29 cellular contexts compared by ENCODE assay signal in the genomic region with DNA sequence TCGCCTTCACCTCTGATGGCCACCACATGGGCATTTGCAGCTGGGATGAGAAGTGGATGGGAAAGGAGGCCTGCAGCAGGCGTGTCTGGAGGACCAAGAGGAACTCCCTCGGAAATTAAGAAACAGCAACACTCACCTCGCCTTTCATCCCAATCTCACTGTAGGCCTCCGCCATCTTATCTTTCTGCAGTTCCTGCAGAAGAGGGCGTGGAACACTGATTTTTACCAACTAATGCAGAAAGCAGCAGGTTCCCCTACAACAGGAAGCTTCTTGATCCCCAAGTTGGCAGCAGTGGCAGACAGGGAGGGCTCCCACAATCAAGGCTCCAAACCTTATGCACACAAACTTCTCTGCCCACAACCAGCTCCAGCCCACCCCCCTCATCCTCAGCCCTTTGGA.
A peak's percentile ranks its signal among the peaks of the same experiment; 100 is the strongest.
DNase-seq lines count a peak whose midpoint lies in the region; ATAC-seq and TF ChIP-seq lines count a peak whose summit lies in the region.
"Had no signal": no experiment of that assay in that cellular context is flagged by ENCODE, and none has a peak within 500 bp of the region (broad histone marks: within the 10 kb centered on the region; RNA-seq: fewer than 3 reads in every experiment).

No MANE protein-coding gene starts in this region.

- H3K23ac ChIP-seq in neuronal stem cell (ENCODE audit: low read depth, low read length, poor library complexity): no peak overlapping the region

- no peak overlapping the region for H3K4me2 ChIP-seq in neuronal stem cell (ENCODE audit: insufficient read depth, low read length, poor library complexity, severe bottlenecking)
- H3K4me2 ChIP-seq: hepatocyte, PC-9, SK-N-SH had no signal

- H3K18ac ChIP-seq in neuronal stem cell (ENCODE audit: low read length): no peak overlapping the region

- peaks cover 60% of the 10 kb centered on the region for H3K36me3 ChIP-seq in CD8-positive, alpha-beta memory T cell (ENCODE audit: insufficient read depth, low read length)
- H3K36me3 ChIP-seq in neuronal stem cell (replicated peaks in 1 of 2; ENCODE audit: control insufficient read depth in 2 of 2, insufficient read depth in 2 of 2, low read length in 2 of 2): no peaks in the 10 kb centered on the region
- H3K36me3 ChIP-seq: gastroesophageal sphincter, thoracic aorta had no signal

- H2AK5ac ChIP-seq in neuronal stem cell (ENCODE audit: low read depth, low read length): peak overlapping the region; percentile 3

- no peak overlapping the region for H3K4me3 ChIP-seq in CD8-positive, alpha-beta memory T cell (ENCODE audit: low read length)
- H3K4me3 ChIP-seq in neuronal stem cell (ENCODE audit: low read length in 2 of 2): no peak overlapping the region
- H3K4me3 ChIP-seq: gastroesophageal sphincter, GM23248, hepatocyte, PC-9, thoracic aorta had no signal

- peaks cover 72% of the 10 kb centered on the region for H3K4me1 Mint-ChIP-seq in activated naive CD4-positive, alpha-beta T cell treated with anti-CD3 and anti-CD28 coated beads, Interleukin-2, amount 50 U/mL, for 24 hours
- H3K4me1 Mint-ChIP-seq in CD8-positive, alpha-beta memory T cell: peaks cover 71 to 89% (median 74%) of the 10 kb centered on the region in 3 donors
- H3K4me1 Mint-ChIP-seq in activated CD8-positive, alpha-beta T cell treated with anti-CD3 and anti-CD28 coated beads for 36 hours (ENCODE audit: low read depth): peaks cover 60% of the 10 kb centered on the region

- no peak overlapping the region for H4K91ac ChIP-seq in neuronal stem cell (ENCODE audit: low read depth, low read length, poor library complexity)

- peak overlapping the region; percentile 1 for H3K4me3 Mint-ChIP-seq in activated naive CD4-positive, alpha-beta T cell treated with anti-CD3 and anti-CD28 coated beads, Interleukin-2, amount 50 U/mL, for 24 hours
- H3K4me3 Mint-ChIP-seq in CD8-positive, alpha-beta memory T cell: peak overlapping the region in 1 of 7 donors; percentile 48
- H3K4me3 Mint-ChIP-seq in activated CD8-positive, alpha-beta T cell treated with anti-CD3 and anti-CD28 coated beads for 36 hours: no peak overlapping the region
- H3K4me3 Mint-ChIP-seq: neural crest cell had no signal

- no peak overlapping the region for H3K14ac ChIP-seq in neuronal stem cell (ENCODE audit: low read length)

- CTCF ChIA-PET in CD8-positive, alpha-beta memory T cell (lab: Charles Lee): interaction anchor here (2.3 kb wide), 1 partner anchor 165 kb away, joined by 9 read pairs; no protein-coding TSS in a partner anchor
- CTCF ChIA-PET in activated CD8-positive, alpha-beta T cell treated with anti-CD3 and anti-CD28 coated beads for 36 hours (lab: Charles Lee): interaction anchor here (1.0 to 3.3 kb wide), 3 partner anchors 9 to 107 kb away, joined by 3 to 17 read pairs (median 4); no protein-coding TSS in a partner anchor

- peaks cover 15% of the 10 kb centered on the region for H3K36me3 Mint-ChIP-seq in activated naive CD4-positive, alpha-beta T cell treated with anti-CD3 and anti-CD28 coated beads, Interleukin-2, amount 50 U/mL, for 24 hours
- peaks cover 14 to 91% (median 20%) of the 10 kb centered on the region in 3 donors for H3K36me3 Mint-ChIP-seq in CD8-positive, alpha-beta memory T cell
- peaks cover 68% of the 10 kb centered on the region for H3K36me3 Mint-ChIP-seq in activated CD8-positive, alpha-beta T cell treated with anti-CD3 and anti-CD28 coated beads for 36 hours (ENCODE audit: low read depth)

- H3K27ac Mint-ChIP-seq in activated naive CD4-positive, alpha-beta T cell treated with anti-CD3 and anti-CD28 coated beads, Interleukin-2, amount 50 U/mL, for 24 hours: peak overlapping the region; percentile 62
- peak overlapping the region; percentile 29 to 98 (median 89) for H3K27ac Mint-ChIP-seq in CD8-positive, alpha-beta memory T cell
- H3K27ac Mint-ChIP-seq in activated CD8-positive, alpha-beta T cell treated with anti-CD3 and anti-CD28 coated beads for 36 hours: peak overlapping the region; percentile 71

- no peaks in the 10 kb centered on the region for H3K9me3 ChIP-seq in CD8-positive, alpha-beta memory T cell (ENCODE audit: low read length)
- peaks cover 6 to 14% of the 10 kb centered on the region in 2 donors for H3K9me3 ChIP-seq in neuronal stem cell (replicated peaks in 1 of 2; ENCODE audit: control insufficient read depth in 2 of 2, insufficient read depth in 1 of 2, low read depth in 1 of 2, low read length in 2 of 2)
- H3K9me3 ChIP-seq: gastroesophageal sphincter, thoracic aorta had no signal

- no peak overlapping the region for H2BK15ac ChIP-seq in neuronal stem cell (ENCODE audit: low read length)

- no peak overlapping the region for H3K27ac ChIP-seq in CD8-positive, alpha-beta memory T cell (ENCODE audit: low read depth, low read length)
- H3K27ac ChIP-seq in neuronal stem cell (replicated peaks; ENCODE audit: low read length): no peak overlapping the region
- H3K27ac ChIP-seq: C4-2B, gastroesophageal sphincter, GM23248, hepatocyte, parathyroid adenoma, PC-9, thoracic aorta had no signal

- POLR2A ChIA-PET in CD8-positive, alpha-beta memory T cell (lab: Charles Lee): interaction anchor here (0.8 kb wide), 1 partner anchor 14 kb away, joined by 3 read pairs; no protein-coding TSS in a partner anchor
- POLR2A ChIA-PET in activated CD8-positive, alpha-beta T cell treated with anti-CD3 and anti-CD28 coated beads for 36 hours (lab: Charles Lee): interaction anchor here (0.6 to 1.6 kb wide), 2 partner anchors 13 to 40 kb away, joined by 3 to 4 read pairs; no protein-coding TSS in a partner anchor

- TF ChIP-seq CTCF in activated CD8-positive, alpha-beta T cell treated with anti-CD3 and anti-CD28 coated beads for 36 hours (IDR thresholded peaks at IDR 0.05): no peak

- H3K27me3 ChIP-seq in CD8-positive, alpha-beta memory T cell (ENCODE audit: insufficient read depth, low read length, poor library complexity, severe bottlenecking): no peaks in the 10 kb centered on the region
- no peaks in the 10 kb centered on the region for H3K27me3 ChIP-seq in neuronal stem cell (ENCODE audit: control insufficient read depth in 3 of 3, insufficient read depth in 3 of 3, low read depth in 1 of 3, low read length in 3 of 3)

- no peaks in the 10 kb centered on the region for H3K79me1 ChIP-seq in neuronal stem cell (ENCODE audit: low read depth, low read length)

- H3K9me3 Mint-ChIP-seq in activated naive CD4-positive, alpha-beta T cell treated with anti-CD3 and anti-CD28 coated beads, Interleukin-2, amount 50 U/mL, for 24 hours: no peaks in the 10 kb centered on the region
- no peaks in the 10 kb centered on the region for H3K9me3 Mint-ChIP-seq in CD8-positive, alpha-beta memory T cell
- no peaks in the 10 kb centered on the region for H3K9me3 Mint-ChIP-seq in activated CD8-positive, alpha-beta T cell treated with anti-CD3 and anti-CD28 coated beads for 36 hours

- no peak overlapping the region for H2BK120ac ChIP-seq in neuronal stem cell (ENCODE audit: low read depth, low read length)

- no peak overlapping the region for H4K8ac ChIP-seq in neuronal stem cell (ENCODE audit: low read depth, low read length)

- peaks cover 63% of the 10 kb centered on the region for H3K4me1 ChIP-seq in CD8-positive, alpha-beta memory T cell (ENCODE audit: insufficient read depth, low read length)
- peaks cover 12 to 16% of the 10 kb centered on the region in 2 donors for H3K4me1 ChIP-seq in neuronal stem cell (ENCODE audit: control insufficient read depth in 2 of 2, insufficient read depth in 1 of 2, low read depth in 1 of 2, low read length in 2 of 2)
- H3K4me1 ChIP-seq: parathyroid adenoma had no signal

- H2BK12ac ChIP-seq in neuronal stem cell (ENCODE audit: low read length): no peak overlapping the region

- no peak overlapping the region for H3K4ac ChIP-seq in neuronal stem cell (ENCODE audit: low read length)

- H2AFZ ChIP-seq in neuronal stem cell (ENCODE audit: low read length): no peak overlapping the region
- H2AFZ ChIP-seq: GM23248, hepatocyte, parathyroid adenoma, PC-9 had no signal

- H3K9ac ChIP-seq in neuronal stem cell (ENCODE audit: low read depth, low read length, poor library complexity): no peak overlapping the region
- H3K9ac ChIP-seq: GM23248, parathyroid adenoma, SK-N-SH had no signal

- no CpG with 5 or more reads among the region's 6 CpGs for WGBS in neuronal stem cell (ENCODE audit: extremely low coverage in 2 of 2, insufficient read length in 2 of 2, insufficient replicate concordance in 1 of 2), 2 donors

- ATAC-seq in activated CD8-positive, alpha-beta T cell treated with anti-CD3 and anti-CD28 coated beads for 36 hours: no peak
- ATAC-seq in GM21619 (IDR thresholded peaks at IDR 0.05; ENCODE audit: unreplicated experiment): no peak
- ATAC-seq: gastroesophageal sphincter, left cardiac atrium, Right ventricle myocardium inferior had no signal

- no peaks in the 10 kb centered on the region for H3K27me3 Mint-ChIP-seq in activated naive CD4-positive, alpha-beta T cell treated with anti-CD3 and anti-CD28 coated beads, Interleukin-2, amount 50 U/mL, for 24 hours
- peaks cover 0 to 4% of the 10 kb centered on the region in 2 donors for H3K27me3 Mint-ChIP-seq in CD8-positive, alpha-beta memory T cell
- H3K27me3 Mint-ChIP-seq in activated CD8-positive, alpha-beta T cell treated with anti-CD3 and anti-CD28 coated beads for 36 hours: no peaks in the 10 kb centered on the region

- DNase-seq in activated naive CD4-positive, alpha-beta T cell (lab: John Stamatoyannopoulos, UW): no peak
- no peak for DNase-seq in CD8-positive, alpha-beta memory T cell
- no peak for DNase-seq in activated CD8-positive, alpha-beta T cell treated with anti-CD3 and anti-CD28 coated beads for 36 hours
- no peak for DNase-seq in neuronal stem cell (ENCODE audit: low spot score)
- no peak for DNase-seq in NCI-H2107 treated with DMSO at 0.1 percent for 48 hours (lab: John Stamatoyannopoulos, UW; ENCODE audit: unreplicated experiment)
- no peak for DNase-seq in stimulated activated CD4-positive, alpha-beta T cell treated with anti-CD3 and anti-CD28 coated beads, Interleukin-15, amount 100 ng/mL, for 24 hours
- DNase-seq: activated CD8-positive, alpha-beta memory T cell treated with anti-CD3 and anti-CD28 coated beads, Interleukin-2, amount 50 U/mL, for 48 hours; activated effector memory CD4-positive, alpha-beta T cell treated with Interleukin-2 at 50 U/mL for 16 hours; amygdala; GM23248; left cardiac atrium; mammary epithelial cell; NCI-H1417 treated with DMSO at 0.1 percent for 48 hours; NCI-H2081; NCI-H2227 treated with DMSO at 0.1 percent for 48 hours; NCI-H526 treated with DMSO at 0.1 percent for 48 hours; PC-9; retina; SK-N-SH; stimulated activated naive CD4-positive, alpha-beta T cell treated with Interleukin-2 at 50 U/mL for 16 hours had no signal

- intact Hi-C loops in activated CD8-positive, alpha-beta T cell treated with anti-CD3 and anti-CD28 coated beads for 36 hours (cut with micrococcal nuclease): no loop called here

- no peak overlapping the region for H2BK5ac ChIP-seq in neuronal stem cell (ENCODE audit: low read length)
